19 cellular contexts compared by ENCODE assay signal in genomic region chr4:125519376-125520171, GRCh38.
A peak's percentile ranks its signal among the peaks of the same experiment; 100 is the strongest.
DNase-seq lines count a peak whose midpoint lies in the region; ATAC-seq, FAIRE-seq and TF ChIP-seq lines count a peak whose summit lies in the region.
"Had no signal": no experiment of that assay in that cellular context is flagged by ENCODE, and none has a peak within 500 bp of the region (broad histone marks: within the 10 kb centered on the region; RNA-seq: fewer than 3 reads in every experiment).

No MANE protein-coding gene starts in this region.

- in situ Hi-C loops in ACHN (cut with HindIII; ENCODE audit: low pct_ligation_motif_present, low pct_unique_long_range_greater_than_20kb, low sequenced_read_pairs) = no loop called here

- H3K36me3 Mint-ChIP-seq in astrocyte (ENCODE audit: low read depth, unreplicated experiment) = peaks cover 2% of the 10 kb centered on the region
- no peaks in the 10 kb centered on the region for H3K36me3 Mint-ChIP-seq in activated T-helper 17 cell treated with anti-CD3 and anti-CD28 coated beads, Interleukin-2, amount 50 U/mL, for 72 hours (ENCODE audit: low read depth)
- H3K36me3 Mint-ChIP-seq in CD8-positive, alpha-beta T cell = no peaks in the 10 kb centered on the region

- no peaks in the 10 kb centered on the region for H3K27me3 Mint-ChIP-seq in astrocyte (ENCODE audit: low read depth, unreplicated experiment)
- no peaks in the 10 kb centered on the region for H3K27me3 Mint-ChIP-seq in activated T-helper 17 cell treated with anti-CD3 and anti-CD28 coated beads, Interleukin-2, amount 50 U/mL, for 72 hours
- H3K27me3 Mint-ChIP-seq in CD8-positive, alpha-beta T cell (ENCODE audit: low read depth) = no peaks in the 10 kb centered on the region

- H3K27ac ChIP-seq in astrocyte (ENCODE audit: low read depth, low read length) = no peak overlapping the region
- H3K27ac ChIP-seq in CD8-positive, alpha-beta T cell (ENCODE audit: low read depth, low read length) = no peak overlapping the region

- H3K36me3 ChIP-seq in astrocyte (ENCODE audit: insufficient read depth, low read length) = no peaks in the 10 kb centered on the region
- H3K36me3 ChIP-seq in neuron (ENCODE audit: insufficient read depth, low read length) = no peaks in the 10 kb centered on the region
- H3K36me3 ChIP-seq in CD8-positive, alpha-beta T cell (ENCODE audit: insufficient read depth, low read length) = no peaks in the 10 kb centered on the region

- intact Hi-C loops in CD8-positive, alpha-beta T cell (cut with DNase I, micrococcal nuclease) = no loop called here

- H3K4me1 ChIP-seq in astrocyte (ENCODE audit: insufficient read depth, low read length) = no peaks in the 10 kb centered on the region
- H3K4me1 ChIP-seq in neuron (ENCODE audit: insufficient read depth, low read length) = peaks cover 22% of the 10 kb centered on the region
- no peaks in the 10 kb centered on the region for H3K4me1 ChIP-seq in CD8-positive, alpha-beta T cell (ENCODE audit: insufficient read depth, low read length)

- no peaks in the 10 kb centered on the region for H4K20me1 ChIP-seq in astrocyte (ENCODE audit: insufficient read depth, low read length)

- CTCF ChIA-PET in CD8-positive, alpha-beta T cell (lab: Charles Lee) = no interaction called here

- ATAC-seq in GM19351 (IDR thresholded peaks at IDR 0.05; ENCODE audit: unreplicated experiment) = no peak
- ATAC-seq in activated T-helper 17 cell treated with anti-CD3 and anti-CD28 coated beads, Interleukin-2, amount 50 U/mL, for 72 hours (replicated peaks) = no peak
- ATAC-seq in CD8-positive, alpha-beta T cell = no peak
- ATAC-seq: PC-3 had no signal

- no peak for FAIRE-seq in astrocyte (lab: Jason Lieb, UNC)
- FAIRE-seq: A204.1, D721Med, G401.6, GM12892, GM19239 had no signal

- H2AFZ ChIP-seq in astrocyte (ENCODE audit: low read depth, low read length) (no peak overlapping the region), neuron (ENCODE audit: low read depth, low read length) (peak overlapping the region; percentile 49)

- H3K4me2 ChIP-seq in astrocyte (ENCODE audit: low read length) = peak overlapping the region; percentile 18

- H3K27ac Mint-ChIP-seq in astrocyte (ENCODE audit: unreplicated experiment) = no peak overlapping the region
- no peak overlapping the region for H3K27ac Mint-ChIP-seq in activated T-helper 17 cell treated with anti-CD3 and anti-CD28 coated beads, Interleukin-2, amount 50 U/mL, for 72 hours
- no peak overlapping the region for H3K27ac Mint-ChIP-seq in CD8-positive, alpha-beta T cell

- H3K4me3 ChIP-seq in astrocyte (ENCODE audit: insufficient read depth, low read depth, low read length) (no peak overlapping the region), neuron (ENCODE audit: low read length) (no peak overlapping the region)
- no peak overlapping the region for H3K4me3 ChIP-seq in CD8-positive, alpha-beta T cell (ENCODE audit: low read depth, low read length)

- DNase-seq in ACHN (peak; percentile 66), astrocyte (ENCODE audit: low read depth) (no peak), left kidney (ENCODE audit: low read depth, low spot score) (peak; percentile 71)
- no peak for DNase-seq in CD8-positive, alpha-beta T cell
- DNase-seq in activated naive CD4-positive, alpha-beta T cell treated with anti-CD3 and anti-CD28 coated beads, Interleukin-2, amount 50 U/mL, for 16 hours = no peak
- DNase-seq: AML-193, DMS79 treated with DMSO at 0.1 percent for 48 hours, KBM-7, NCI-H1048, NCI-H1694, PC-3 had no signal

- H3K27me3 ChIP-seq in astrocyte (ENCODE audit: insufficient read depth, low read length) = no peaks in the 10 kb centered on the region
- H3K27me3 ChIP-seq in neuron (ENCODE audit: insufficient read depth, low read length) = no peaks in the 10 kb centered on the region
- no peaks in the 10 kb centered on the region for H3K27me3 ChIP-seq in CD8-positive, alpha-beta T cell (ENCODE audit: insufficient read depth, low read length)

- no peak overlapping the region for H3K4me3 Mint-ChIP-seq in astrocyte (ENCODE audit: unreplicated experiment)
- H3K4me3 Mint-ChIP-seq in activated T-helper 17 cell treated with anti-CD3 and anti-CD28 coated beads, Interleukin-2, amount 50 U/mL, for 72 hours = no peak overlapping the region
- no peak overlapping the region for H3K4me3 Mint-ChIP-seq in CD8-positive, alpha-beta T cell

- H3K9ac ChIP-seq in astrocyte (ENCODE audit: low read length) = no peak overlapping the region

- POLR2A ChIA-PET in CD8-positive, alpha-beta T cell (lab: Charles Lee) = no interaction called here

- H3K4me1 Mint-ChIP-seq in astrocyte (ENCODE audit: low read depth, unreplicated experiment) = peaks cover 19% of the 10 kb centered on the region
- no peaks in the 10 kb centered on the region for H3K4me1 Mint-ChIP-seq in activated T-helper 17 cell treated with anti-CD3 and anti-CD28 coated beads, Interleukin-2, amount 50 U/mL, for 72 hours
- no peaks in the 10 kb centered on the region for H3K4me1 Mint-ChIP-seq in CD8-positive, alpha-beta T cell (ENCODE audit: low read depth)

- no peaks in the 10 kb centered on the region for H3K79me2 ChIP-seq in astrocyte (ENCODE audit: insufficient read depth, low read length)

- no peak for TF ChIP-seq CTCF in astrocyte (IDR thresholded peaks at IDR 0.05; ENCODE audit: insufficient read depth, low read depth, low read length)
- no peak for TF ChIP-seq CTCF in CD8-positive, alpha-beta T cell (IDR thresholded peaks at IDR 0.05)

- H3K9me3 ChIP-seq in astrocyte (ENCODE audit: insufficient read depth, low read depth, low read length) = no peaks in the 10 kb centered on the region
- H3K9me3 ChIP-seq in neuron (ENCODE audit: low read length) = no peaks in the 10 kb centered on the region
- H3K9me3 ChIP-seq in CD8-positive, alpha-beta T cell (ENCODE audit: low read length) = no peaks in the 10 kb centered on the region

- no peaks in the 10 kb centered on the region for H3K9me3 Mint-ChIP-seq in astrocyte (ENCODE audit: unreplicated experiment)
- peaks cover 6% of the 10 kb centered on the region for H3K9me3 Mint-ChIP-seq in activated T-helper 17 cell treated with anti-CD3 and anti-CD28 coated beads, Interleukin-2, amount 50 U/mL, for 72 hours
- H3K9me3 Mint-ChIP-seq in CD8-positive, alpha-beta T cell = peaks cover 8% of the 10 kb centered on the region

Comparison
In these comparisons a context has a peak if more than half of its experiments do, and no peak if none do; other contexts are left out.
1. DNase-seq: peak in ACHN (single experiment) and left kidney (single experiment); none in astrocyte (single experiment), CD8-positive, alpha-beta T cell (0 of 7) and activated naive CD4-positive, alpha-beta T cell treated with anti-CD3 and anti-CD28 coated beads, Interleukin-2, amount 50 U/mL, for 16 hours (single experiment).